ENCODE assay signal across 20 cellular contexts in the genomic region with DNA sequence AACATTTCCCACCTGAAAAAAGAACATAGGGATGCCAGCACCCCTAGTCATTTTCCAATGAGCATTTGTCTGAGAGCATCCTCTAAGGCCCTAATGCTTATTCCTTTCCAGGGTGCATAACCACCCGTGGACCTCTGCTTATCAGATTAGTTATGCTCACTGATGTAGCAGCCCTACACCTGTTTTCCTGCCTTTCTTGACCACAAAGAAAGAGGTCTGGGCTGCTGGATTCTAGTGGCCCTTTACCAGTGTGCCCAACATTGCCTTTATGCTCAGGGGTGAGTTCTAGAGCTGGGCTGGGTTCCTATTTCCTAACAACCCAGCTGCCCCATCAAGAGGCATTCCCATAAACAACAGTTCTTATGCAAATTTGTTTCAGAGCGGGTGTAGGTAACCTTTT. TPM values are rescaled to one million over a fixed set of nuclear protein-coding genes. Genes with fewer than 3 reads are reported as not detected.
"Had no signal": no experiment of that assay in that cellular context is flagged by ENCODE, and none has a peak within 500 bp of the region (broad histone marks: within the 10 kb centered on the region; RNA-seq: fewer than 3 reads in every experiment).

No MANE protein-coding gene starts in this region.

- H3K4me3 ChIP-seq: K562 had no signal

- H3K4me2 ChIP-seq: KMS-11 had no signal

- H3K27me3 Mint-ChIP-seq: IgD-negative memory B cell had no signal

- H3K9me3 Mint-ChIP-seq: IgD-negative memory B cell had no signal

- H3K27ac Mint-ChIP-seq: IgD-negative memory B cell had no signal

- H3K4me1 Mint-ChIP-seq: IgD-negative memory B cell had no signal

- H3K27ac ChIP-seq: KMS-11, RWPE1 had no signal

- H3K36me3 Mint-ChIP-seq: IgD-negative memory B cell had no signal

- DNase-seq: Kasumi-1, MM.1S, NCI-H1092 treated with DMSO at 0.1 percent for 48 hours, NCI-H1436, NCI-H187, NCI-H2029, NCI-H2171, NCI-H226, NCI-H446, NCI-H510A, NCI-H524 treated with DMSO at 0.1 percent for 48 hours, NCI-H69, NCI-H774, SHP77 had no signal

- H3K9ac ChIP-seq: KMS-11 had no signal

- H3K4me3 Mint-ChIP-seq: IgD-negative memory B cell had no signal

RNA-seq across cellular contexts. Expression of a gene that starts 20.3 kb away (rescaled TPM):
- total RNA-seq: HT1080, K562, M059J had no signal
- polyA plus RNA-seq: K562 had no signal
